1 cellular context compared by ENCODE assay signal in the genomic region with DNA sequence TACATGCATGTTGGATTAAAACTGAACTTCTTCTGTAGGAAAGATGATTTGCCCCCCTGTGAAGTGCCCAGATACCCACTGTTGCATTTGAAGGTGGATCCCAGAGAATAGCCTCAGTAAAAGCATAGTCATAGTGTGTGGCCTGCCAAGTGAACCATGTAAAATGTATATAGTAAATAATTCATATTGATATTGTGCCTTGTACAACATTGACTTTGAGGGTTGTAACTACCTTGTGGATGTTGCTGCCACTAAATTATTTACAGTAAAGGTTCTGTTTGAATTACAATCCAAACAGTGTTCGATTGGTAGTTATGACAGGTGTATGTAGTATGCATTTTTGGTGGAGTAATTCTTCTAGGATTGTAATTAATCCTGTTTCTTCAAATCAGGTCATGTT.
TF ChIP-seq lines count a peak whose summit lies in the region.

No MANE protein-coding gene starts in this region.

TF ChIP-seq in HCT116, 20 proteins besides CTCF, POLR2A, EP300 and RAD21 (continued from another document):
- TF ChIP-seq REST (IDR thresholded peaks at IDR 0.05; ENCODE audit: low read depth) (no peak), ELF1 (IDR thresholded peaks at IDR 0.05; ENCODE audit: borderline replicate concordance, low read depth) (no peak), CBX3 (IDR thresholded peaks at IDR 0.05; ENCODE audit: low read depth) (no peak), EGR1 (IDR thresholded peaks at IDR 0.05; ENCODE audit: low read depth) (no peak), EZH2 (IDR thresholded peaks at IDR 0.05) (no peak), SP1 (IDR thresholded peaks at IDR 0.05; ENCODE audit: low read depth) (no peak), JUND (IDR thresholded peaks at IDR 0.05) (no peak), YY1 (IDR thresholded peaks at IDR 0.05; ENCODE audit: extremely low read depth, insufficient replicate concordance, low read depth, low read length) (no peak), TCF7L2 (IDR thresholded peaks at IDR 0.05; ENCODE audit: borderline replicate concordance, extremely low read depth, insufficient read depth, insufficient read length) (no peak), MAX (IDR thresholded peaks at IDR 0.05) (no peak)
- TF ChIP-seq, protein P1, sequence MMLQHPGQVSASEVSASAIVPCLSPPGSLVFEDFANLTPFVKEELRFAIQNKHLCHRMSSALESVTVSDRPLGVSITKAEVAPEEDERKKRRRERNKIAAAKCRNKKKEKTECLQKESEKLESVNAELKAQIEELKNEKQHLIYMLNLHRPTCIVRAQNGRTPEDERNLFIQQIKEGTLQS (IDR thresholded peaks at IDR 0.05), result no peak
